6 cellular contexts compared by ENCODE assay signal in genomic region chr19:48873476-48874308, GRCh38. TPM values are rescaled to one million over a fixed set of nuclear protein-coding genes. Genes with fewer than 3 reads are reported as not detected.
DNase-seq lines count a peak whose midpoint lies in the region; ATAC-seq and TF ChIP-seq lines count a peak whose summit lies in the region.

No MANE protein-coding gene starts in this region.

- H3K79me2 ChIP-seq in Karpas-422 (ENCODE audit: low read length), result peaks cover 25% of the 10 kb centered on the region

- peak overlapping the region; percentile 95 for H3K4me3 ChIP-seq in Karpas-422 (ENCODE audit: low read length)

- TF ChIP-seq CTCF in neural crest cell (conservative IDR thresholded peaks at IDR 0.05), result no peak

- H3K4me3 Mint-ChIP-seq in central memory CD8-positive, alpha-beta T cell, result peak overlapping the region; percentile 99
- H3K4me3 Mint-ChIP-seq in neural crest cell, result peak overlapping the region; percentile 100

- H3K27ac ChIP-seq in Karpas-422 (ENCODE audit: low read length), result peak overlapping the region; percentile 82

- no peak for ATAC-seq in central memory CD8-positive, alpha-beta T cell (replicated peaks; ENCODE audit: extremely low read depth, poor library complexity, severe bottlenecking)

- no peaks in the 10 kb centered on the region for H3K9me2 ChIP-seq in Karpas-422 (replicated peaks; ENCODE audit: insufficient read depth, low read length)

- H3K36me3 ChIP-seq in Karpas-422 (ENCODE audit: insufficient read depth, low read length), result 0 out of 2 replicates have a peak, but pooled peaks cover 13% of the 10 kb centered on the region

- H3K4me1 ChIP-seq in Karpas-422 (ENCODE audit: low read length), result peaks cover 38% of the 10 kb centered on the region

- no peaks in the 10 kb centered on the region for H3K27me3 Mint-ChIP-seq in central memory CD8-positive, alpha-beta T cell
- H3K27me3 Mint-ChIP-seq in neural crest cell (ENCODE audit: low read depth), result no peaks in the 10 kb centered on the region

- DNase-seq in Karpas-422 (no peak), neural crest cell (ENCODE audit: low read depth, low spot score) (no peak), NCI-H1694 treated with DMSO at 0.1 percent for 48 hours (lab: John Stamatoyannopoulos, UW) (no peak), NCI-H1105 (lab: John Stamatoyannopoulos, UW) (no peak), dedifferentiated amniotic fluid mesenchymal stem cell (ENCODE audit: extremely low spot score) (no peak)
- DNase-seq in central memory CD8-positive, alpha-beta T cell (ENCODE audit: low spot score in 2 of 2), result no peak

- peaks cover 54% of the 10 kb centered on the region for H3K4me1 Mint-ChIP-seq in central memory CD8-positive, alpha-beta T cell
- peaks cover 47% of the 10 kb centered on the region for H3K4me1 Mint-ChIP-seq in neural crest cell

- H3K9me3 ChIP-seq in Karpas-422 (ENCODE audit: low read length), result no peaks in the 10 kb centered on the region

- peak overlapping the region; percentile 97 for H3K4me2 ChIP-seq in Karpas-422 (ENCODE audit: low read depth, low read length, poor library complexity, severe bottlenecking)

- H3K27ac Mint-ChIP-seq in central memory CD8-positive, alpha-beta T cell (ENCODE audit: low read depth), result peak overlapping the region; percentile 100
- peak overlapping the region; percentile 100 for H3K27ac Mint-ChIP-seq in neural crest cell (ENCODE audit: unreplicated experiment)

- peaks cover 12% of the 10 kb centered on the region; the same call in 1 of the 2 replicates for H4K20me1 ChIP-seq in Karpas-422 (ENCODE audit: insufficient read depth, low read depth, low read length)

- H3K9me3 Mint-ChIP-seq in central memory CD8-positive, alpha-beta T cell, result no peaks in the 10 kb centered on the region
- no peaks in the 10 kb centered on the region for H3K9me3 Mint-ChIP-seq in neural crest cell

- peak overlapping the region; percentile 29; the same call in 1 of the 2 replicates for H2AFZ ChIP-seq in Karpas-422 (ENCODE audit: low read length)

- H3K27me3 ChIP-seq in Karpas-422 (ENCODE audit: low read length), result no peaks in the 10 kb centered on the region

- H3K9ac ChIP-seq in Karpas-422 (ENCODE audit: low read length), result peak overlapping the region; percentile 97

- peaks cover 69% of the 10 kb centered on the region for H3K36me3 Mint-ChIP-seq in central memory CD8-positive, alpha-beta T cell (ENCODE audit: insufficient read depth)
- peaks cover 25% of the 10 kb centered on the region for H3K36me3 Mint-ChIP-seq in neural crest cell (ENCODE audit: low read depth)

RNA-seq across cellular contexts. Expression of gene PPP1R15A, which starts 1.5 kb away (rescaled TPM):
- 22.6 and 31.3 TPM in 2 replicates for total RNA-seq in Karpas-422 (2014; rRNA removed; shearing (Covaris generic); ENCODE audit: low replicate concordance)
- 27.5 and 27.8 TPM in 2 replicates for total RNA-seq in neural crest cell

RNA-seq across cellular contexts. Expression of gene PLEKHA4, which starts 5.3 kb away (rescaled TPM):
- total RNA-seq in Karpas-422 (2014; rRNA removed; shearing (Covaris generic); ENCODE audit: low replicate concordance), result not detected in 2 replicates
- total RNA-seq in neural crest cell, result 38.1 and 41.8 TPM in 2 replicates

RNA-seq across cellular contexts. Expression of gene TULP2, which starts 24.9 kb away (rescaled TPM):
- total RNA-seq in Karpas-422 (2014; rRNA removed; shearing (Covaris generic); ENCODE audit: low replicate concordance), result not detected in 2 replicates
- not detected in 2 replicates for total RNA-seq in neural crest cell

RNA-seq across cellular contexts. Expression of gene NUCB1, which starts 26.4 kb away (rescaled TPM):
- total RNA-seq in Karpas-422 (2014; rRNA removed; shearing (Covaris generic); ENCODE audit: low replicate concordance), result 57.5 and 98.2 TPM in 2 replicates
- total RNA-seq in neural crest cell, result 102 and 108 TPM in 2 replicates

RNA-seq across cellular contexts. Expression of gene HSD17B14, which starts 37.4 kb away (rescaled TPM):
- total RNA-seq in Karpas-422 (2014; rRNA removed; shearing (Covaris generic); ENCODE audit: low replicate concordance), result 1.0 and 1.9 TPM in 2 replicates
- 4.2 and 6.6 TPM in 2 replicates for total RNA-seq in neural crest cell

Comparison
In these comparisons a context has a peak if more than half of its experiments do, and no peak if none do; other contexts are left out.
1. RNA of gene PLEKHA4, which starts 5.3 kb away (total RNA-seq): 38.1 to 41.8 TPM in neural crest cell; not detected in Karpas-422; every median in the first group is over 10 times any median in the second.